Comparison of ENCODE assay signal across 15 cellular contexts in the genomic region with DNA sequence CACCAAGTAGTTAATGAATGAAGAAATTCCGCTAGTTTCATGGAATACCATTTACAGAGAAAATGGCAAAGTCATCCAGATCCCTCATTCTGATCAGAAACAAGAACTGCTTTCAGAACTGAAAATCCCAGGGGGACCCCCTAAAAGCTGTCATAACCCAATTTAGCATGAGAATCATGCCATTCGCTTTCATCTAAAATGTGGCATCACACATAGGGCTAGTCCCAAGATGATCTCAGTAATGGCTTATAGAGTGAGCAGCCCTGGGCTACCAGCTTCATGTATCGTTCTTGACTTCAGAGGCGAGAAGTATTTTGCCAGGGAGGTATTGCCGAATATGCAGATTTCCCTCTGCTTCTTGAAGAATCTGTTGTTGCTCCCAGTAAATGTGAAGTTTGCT.
DNase-seq lines count a peak whose midpoint lies in the region; ATAC-seq and TF ChIP-seq lines count a peak whose summit lies in the region.
"Had no signal": no experiment of that assay in that cellular context is flagged by ENCODE, and none has a peak within 500 bp of the region (broad histone marks: within the 10 kb centered on the region; RNA-seq: fewer than 3 reads in every experiment).

No MANE protein-coding gene starts in this region.

- TF ChIP-seq CTCF in WERI-Rb-1 (IDR thresholded peaks at IDR 0.05; ENCODE audit: low read depth, low read length): no peak

- CTCF ChIA-PET in activated naive CD4-positive, alpha-beta T cell treated with anti-CD3 and anti-CD28 coated beads for 36 hours (lab: Charles Lee): interaction anchor here (1.0 kb wide), 1 partner anchor 65 kb away, joined by 3 read pairs; no protein-coding TSS in a partner anchor

- H3K27me3 Mint-ChIP-seq in activated naive CD4-positive, alpha-beta T cell treated with anti-CD3 and anti-CD28 coated beads for 36 hours (ENCODE audit: low read depth): no peaks in the 10 kb centered on the region
- no peaks in the 10 kb centered on the region for H3K27me3 Mint-ChIP-seq in activated naive CD8-positive, alpha-beta T cell treated with anti-CD3 and anti-CD28 coated beads, Interleukin-2, amount 50 U/mL, for 24 hours
- H3K27me3 Mint-ChIP-seq in stimulated activated naive CD8-positive, alpha-beta T cell treated with anti-CD3 and anti-CD28 coated beads, Interleukin-15, Interleukin-2, amounts not matched to agents 100 ng/mL and 50 ng/mL, for 24 hours: no peaks in the 10 kb centered on the region
- H3K27me3 Mint-ChIP-seq: CD4-positive, alpha-beta memory T cell had no signal

- H3K4me1 Mint-ChIP-seq in activated naive CD4-positive, alpha-beta T cell treated with anti-CD3 and anti-CD28 coated beads for 36 hours (ENCODE audit: low read depth): peaks cover 3% of the 10 kb centered on the region
- peaks cover 5% of the 10 kb centered on the region for H3K4me1 Mint-ChIP-seq in activated naive CD8-positive, alpha-beta T cell treated with anti-CD3 and anti-CD28 coated beads, Interleukin-2, amount 50 U/mL, for 24 hours
- H3K4me1 Mint-ChIP-seq in stimulated activated naive CD8-positive, alpha-beta T cell treated with anti-CD3 and anti-CD28 coated beads, Interleukin-15, Interleukin-2, amounts not matched to agents 100 ng/mL and 50 ng/mL, for 24 hours (ENCODE audit: low read depth): peaks cover 7% of the 10 kb centered on the region
- H3K4me1 Mint-ChIP-seq: CD4-positive, alpha-beta memory T cell had no signal

- H3K9me3 ChIP-seq in WERI-Rb-1 (ENCODE audit: severe bottlenecking): no peaks in the 10 kb centered on the region
- H3K9me3 ChIP-seq: BE2C had no signal

- no peaks in the 10 kb centered on the region for H3K9me3 Mint-ChIP-seq in activated naive CD4-positive, alpha-beta T cell treated with anti-CD3 and anti-CD28 coated beads for 36 hours
- H3K9me3 Mint-ChIP-seq in activated naive CD8-positive, alpha-beta T cell treated with anti-CD3 and anti-CD28 coated beads, Interleukin-2, amount 50 U/mL, for 24 hours: no peaks in the 10 kb centered on the region
- H3K9me3 Mint-ChIP-seq in stimulated activated naive CD8-positive, alpha-beta T cell treated with anti-CD3 and anti-CD28 coated beads, Interleukin-15, Interleukin-2, amounts not matched to agents 100 ng/mL and 50 ng/mL, for 24 hours: no peaks in the 10 kb centered on the region
- H3K9me3 Mint-ChIP-seq: CD4-positive, alpha-beta memory T cell had no signal

- DNase-seq in activated naive CD4-positive, alpha-beta T cell treated with anti-CD3 and anti-CD28 coated beads for 36 hours: no peak
- DNase-seq in activated naive CD4-positive, alpha-beta T cell (lab: John Stamatoyannopoulos, UW): no peak
- DNase-seq in activated naive CD8-positive, alpha-beta T cell treated with anti-CD3 and anti-CD28 coated beads, Interleukin-2, amount 50 U/mL, for 24 hours: no peak
- DNase-seq in NCI-H2029 treated with DMSO at 0.1 percent for 48 hours (lab: John Stamatoyannopoulos, UW): no peak
- no peak for DNase-seq in NCI-H524 (lab: John Stamatoyannopoulos, UW)
- no peak for DNase-seq in WERI-Rb-1
- DNase-seq: BE2C; CD4-positive, alpha-beta memory T cell; DMS153; DND-41; GDM1; HCEC 1CT had no signal

- H3K4me3 Mint-ChIP-seq in activated naive CD4-positive, alpha-beta T cell treated with anti-CD3 and anti-CD28 coated beads for 36 hours: no peak overlapping the region
- no peak overlapping the region for H3K4me3 Mint-ChIP-seq in activated naive CD8-positive, alpha-beta T cell treated with anti-CD3 and anti-CD28 coated beads, Interleukin-2, amount 50 U/mL, for 24 hours
- H3K4me3 Mint-ChIP-seq in stimulated activated naive CD8-positive, alpha-beta T cell treated with anti-CD3 and anti-CD28 coated beads, Interleukin-15, Interleukin-2, amounts not matched to agents 100 ng/mL and 50 ng/mL, for 24 hours: no peak overlapping the region
- H3K4me3 Mint-ChIP-seq: CD4-positive, alpha-beta memory T cell had no signal

- peak; percentile 45 for ATAC-seq in HG03432 (IDR thresholded peaks at IDR 0.05; ENCODE audit: unreplicated experiment)
- peak; percentile 40 for ATAC-seq in activated naive CD8-positive, alpha-beta T cell treated with anti-CD3 and anti-CD28 coated beads, Interleukin-2, amount 50 U/mL, for 24 hours

- no peak overlapping the region for H3K4me3 ChIP-seq in WERI-Rb-1 (ENCODE audit: low read depth, low read length)

- intact Hi-C loops in activated naive CD4-positive, alpha-beta T cell treated with anti-CD3 and anti-CD28 coated beads for 36 hours (cut with micrococcal nuclease): loop anchor here (5.0 kb wide), 1 partner anchor 180 kb away; a partner anchor contains a TSS

- peaks cover 36% of the 10 kb centered on the region for H3K36me3 ChIP-seq in WERI-Rb-1
- H3K36me3 ChIP-seq: BE2C had no signal

- no peak overlapping the region for H3K27ac ChIP-seq in WERI-Rb-1
- H3K27ac ChIP-seq: C4-2B had no signal

- peaks cover 29% of the 10 kb centered on the region for H3K36me3 Mint-ChIP-seq in activated naive CD4-positive, alpha-beta T cell treated with anti-CD3 and anti-CD28 coated beads for 36 hours (ENCODE audit: low read depth)
- H3K36me3 Mint-ChIP-seq in activated naive CD8-positive, alpha-beta T cell treated with anti-CD3 and anti-CD28 coated beads, Interleukin-2, amount 50 U/mL, for 24 hours (ENCODE audit: low read depth): peaks cover 34% of the 10 kb centered on the region
- H3K36me3 Mint-ChIP-seq in stimulated activated naive CD8-positive, alpha-beta T cell treated with anti-CD3 and anti-CD28 coated beads, Interleukin-15, Interleukin-2, amounts not matched to agents 100 ng/mL and 50 ng/mL, for 24 hours (ENCODE audit: low read depth): peaks cover 44% of the 10 kb centered on the region

- peak overlapping the region; percentile 56 for H3K27ac Mint-ChIP-seq in activated naive CD4-positive, alpha-beta T cell treated with anti-CD3 and anti-CD28 coated beads for 36 hours
- H3K27ac Mint-ChIP-seq in activated naive CD8-positive, alpha-beta T cell treated with anti-CD3 and anti-CD28 coated beads, Interleukin-2, amount 50 U/mL, for 24 hours: peak overlapping the region; percentile 53
- H3K27ac Mint-ChIP-seq in stimulated activated naive CD8-positive, alpha-beta T cell treated with anti-CD3 and anti-CD28 coated beads, Interleukin-15, Interleukin-2, amounts not matched to agents 100 ng/mL and 50 ng/mL, for 24 hours: peak overlapping the region; percentile 9

- no peaks in the 10 kb centered on the region for H3K27me3 ChIP-seq in WERI-Rb-1 (ENCODE audit: insufficient read depth, low read depth, severe bottlenecking)
- H3K27me3 ChIP-seq: BE2C had no signal
